ENCODE assay signal across 1 cellular context in the genomic region with DNA sequence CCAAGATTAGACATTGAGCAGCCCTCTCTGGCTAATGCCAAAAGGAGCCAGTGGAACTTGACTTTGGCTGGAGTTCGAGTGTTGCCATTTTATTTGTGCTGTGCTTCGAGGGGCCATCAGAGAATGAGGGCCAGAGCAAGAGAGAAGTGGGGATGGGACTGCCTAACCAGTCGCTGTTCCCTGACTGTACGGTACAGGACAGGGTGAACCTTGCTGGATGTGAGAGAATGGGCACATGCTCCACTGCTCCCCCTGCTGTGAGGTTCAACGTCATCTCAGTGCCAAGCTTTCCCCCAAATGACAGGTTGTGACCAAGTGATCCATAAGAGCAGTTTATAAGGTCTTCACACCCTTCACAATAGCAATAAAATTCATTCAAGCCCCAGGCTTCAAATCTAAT.
A peak's percentile ranks its signal among the peaks of the same experiment; 100 is the strongest.
TF ChIP-seq lines count a peak whose summit lies in the region.

No MANE protein-coding gene starts in this region.

TF ChIP-seq in HepG2, 621 proteins besides CTCF, POLR2A, EP300 and RAD21:
- TF ChIP-seq FUBP1 (CRISPR knock-in tag; IDR thresholded peaks at IDR 0.05; ENCODE audit: borderline replicate concordance) (no peak), SMC3 (IDR thresholded peaks at IDR 0.05; ENCODE audit: low read length) (0 out of 2 replicates have a peak, but pooled peaks have one; percentile 6), CREB1 (IDR thresholded peaks at IDR 0.05) (0 out of 2 replicates have a peak, but pooled peaks have one; percentile 3), CREB1 (CRISPR knock-in tag; IDR thresholded peaks at IDR 0.05) (peak; percentile 18; the same call in 1 of the 2 replicates), STAG1 (CRISPR knock-in tag; IDR thresholded peaks at IDR 0.05) (peak; percentile 34; the same call in 1 of the 2 replicates), KMT2B (CRISPR knock-in tag; IDR thresholded peaks at IDR 0.05) (no peak), BHLHE40 (IDR thresholded peaks at IDR 0.05; ENCODE audit: low read length) (no peak), CREBL2 (CRISPR knock-in tag; IDR thresholded peaks at IDR 0.05; ENCODE audit: borderline replicate concordance) (no peak)
- TF ChIP-seq, protein P1, sequence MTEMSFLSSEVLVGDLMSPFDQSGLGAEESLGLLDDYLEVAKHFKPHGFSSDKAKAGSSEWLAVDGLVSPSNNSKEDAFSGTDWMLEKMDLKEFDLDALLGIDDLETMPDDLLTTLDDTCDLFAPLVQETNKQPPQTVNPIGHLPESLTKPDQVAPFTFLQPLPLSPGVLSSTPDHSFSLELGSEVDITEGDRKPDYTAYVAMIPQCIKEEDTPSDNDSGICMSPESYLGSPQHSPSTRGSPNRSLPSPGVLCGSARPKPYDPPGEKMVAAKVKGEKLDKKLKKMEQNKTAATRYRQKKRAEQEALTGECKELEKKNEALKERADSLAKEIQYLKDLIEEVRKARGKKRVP (CRISPR knock-in tag; IDR thresholded peaks at IDR 0.05) = no peak
